In the genomic region with DNA sequence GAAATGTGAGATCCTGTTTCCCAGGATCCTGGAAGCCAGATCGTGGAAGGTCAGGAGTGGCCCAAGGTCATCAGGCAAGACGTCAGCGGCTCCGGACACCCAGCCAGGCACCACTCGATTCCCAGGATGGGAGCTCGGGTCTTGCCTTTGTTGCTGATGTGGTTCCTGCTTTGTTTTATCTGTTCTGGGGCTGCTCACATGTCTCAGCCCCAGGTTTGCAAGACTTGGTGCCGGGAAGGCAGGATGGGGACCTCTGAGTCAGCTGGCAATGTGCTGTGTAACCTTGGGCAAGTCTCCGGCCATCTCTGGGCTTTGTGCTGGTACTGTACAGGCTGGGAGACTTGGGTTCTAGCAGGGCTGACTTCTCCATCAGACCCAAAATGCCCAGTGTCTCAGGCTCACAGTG, we compare ENCODE assay signal across 12 cellular contexts. TPM values are rescaled to one million over a fixed set of nuclear protein-coding genes. Genes with fewer than 3 reads are reported as not detected.
A peak's percentile ranks its signal among the peaks of the same experiment; 100 is the strongest.
DNase-seq lines count a peak whose midpoint lies in the region; ATAC-seq and TF ChIP-seq lines count a peak whose summit lies in the region.
"Had no signal": no experiment of that assay in that cellular context is flagged by ENCODE, and none has a peak within 500 bp of the region (broad histone marks: within the 10 kb centered on the region; RNA-seq: fewer than 3 reads in every experiment).

No MANE protein-coding gene starts in this region.

- intact Hi-C loops in psoas muscle (cut with DNase I): no loop called here

- H3K4me1 ChIP-seq in GM23338 (ENCODE audit: insufficient read depth) (no peaks in the 10 kb centered on the region), psoas muscle (peaks cover 4% of the 10 kb centered on the region)

- H4K20me1 ChIP-seq in GM23338 (replicated peaks; ENCODE audit: insufficient read depth): no peaks in the 10 kb centered on the region

- H3K4me3 Mint-ChIP-seq in T-helper 17 cell: peak overlapping the region; percentile 94
- H3K4me3 Mint-ChIP-seq in GM23338: no peak overlapping the region

- no peaks in the 10 kb centered on the region for H3K9me3 Mint-ChIP-seq in GM23338

- ATAC-seq in T-helper 17 cell (no peak), GM23338 (no peak), psoas muscle (no peak)

- no peaks in the 10 kb centered on the region for H3K27me3 Mint-ChIP-seq in T-helper 17 cell
- H3K27me3 Mint-ChIP-seq in GM23338 (ENCODE audit: insufficient read depth, low read depth, poor library complexity): peaks cover 12% of the 10 kb centered on the region

- H3K36me3 ChIP-seq in GM23338 (ENCODE audit: insufficient read depth) (no peaks in the 10 kb centered on the region), psoas muscle (ENCODE audit: insufficient read depth in 1 of 2, low read depth in 1 of 2) (no peaks in the 10 kb centered on the region)
- H3K36me3 ChIP-seq: esophagus muscularis mucosa had no signal

- H3K4me3 ChIP-seq in GM12864 (ENCODE audit: low read depth, low read length) (peak overlapping the region; percentile 30), cardiac fibroblast (replicated peaks in 1 of 2; ENCODE audit: low read depth in 2 of 2, low read length in 2 of 2) (no peak overlapping the region), GM23338 (no peak overlapping the region), psoas muscle (no peak overlapping the region)
- H3K4me3 ChIP-seq: esophagus muscularis mucosa had no signal

- no peak for DNase-seq in GM12864 (ENCODE audit: low read depth)
- no peak for DNase-seq in T-helper 17 cell
- peak; percentile 28 to 32 for DNase-seq in cardiac fibroblast (ENCODE audit: low read depth in 2 of 2)
- DNase-seq in pons (ENCODE audit: low spot score): peak; percentile 52
- no peak for DNase-seq in NCI-H345 treated with DMSO at 0.1 percent for 48 hours (lab: John Stamatoyannopoulos, UW; ENCODE audit: unreplicated experiment)
- no peak for DNase-seq in GM23338 (ENCODE audit: low spot score)
- DNase-seq in psoas muscle: no peak
- no peak for DNase-seq in HCEC 1CT
- DNase-seq: DMS79, IMR-90 had no signal

- H3K9me3 ChIP-seq in T-helper 17 cell (ENCODE audit: control insufficient read depth, low read length, poor library complexity, severe bottlenecking) (no peaks in the 10 kb centered on the region), psoas muscle (no peaks in the 10 kb centered on the region)
- H3K9me3 ChIP-seq: esophagus muscularis mucosa had no signal

- H3K9me2 ChIP-seq in GM23338 (ENCODE audit: insufficient read depth): no peaks in the 10 kb centered on the region

- peaks cover 39% of the 10 kb centered on the region for H3K4me1 Mint-ChIP-seq in T-helper 17 cell
- H3K4me1 Mint-ChIP-seq in GM23338: peaks cover 9% of the 10 kb centered on the region

- H2AFZ ChIP-seq in GM23338: no peak overlapping the region

- no peaks in the 10 kb centered on the region for H3K79me2 ChIP-seq in GM23338 (replicated peaks; ENCODE audit: insufficient read depth)

- no peak for TF ChIP-seq CTCF in GM12864 (IDR thresholded peaks at IDR 0.05; ENCODE audit: low read depth, low read length, missing control alignments)
- TF ChIP-seq CTCF in cardiac fibroblast (IDR thresholded peaks at IDR 0.05; ENCODE audit: low read depth, low read length): no peak
- TF ChIP-seq CTCF in GM23338 (conservative IDR thresholded peaks at IDR 0.05; ENCODE audit: low read depth in 2 of 2): no peak
- TF ChIP-seq CTCF in psoas muscle (IDR thresholded peaks at IDR 0.05): no peak

- H3K4me2 ChIP-seq in GM23338: no peak overlapping the region

- H3K36me3 Mint-ChIP-seq in T-helper 17 cell (ENCODE audit: low read depth) (peaks cover 4% of the 10 kb centered on the region), GM23338 (ENCODE audit: low read depth) (no peaks in the 10 kb centered on the region)

- peak overlapping the region; percentile 96 for H3K27ac Mint-ChIP-seq in T-helper 17 cell
- H3K27ac Mint-ChIP-seq in GM23338: no peak overlapping the region

- H3K27ac ChIP-seq in GM23338 (ENCODE audit: low read depth): no peak overlapping the region
- no peak overlapping the region for H3K27ac ChIP-seq in psoas muscle
- H3K27ac ChIP-seq: esophagus muscularis mucosa had no signal

- WGBS in psoas muscle, 3 donors: 11 to 20% (median 15%) methylated on average over 8 of the region's 8 CpGs

- H3K27me3 ChIP-seq in GM23338 (ENCODE audit: insufficient read depth) (no peaks in the 10 kb centered on the region), psoas muscle (ENCODE audit: insufficient read depth in 3 of 3, low read length in 2 of 3) (peaks cover 0 to 14% (median 7%) of the 10 kb centered on the region in 3 donors)
- H3K27me3 ChIP-seq: esophagus muscularis mucosa had no signal

- H3F3A ChIP-seq in GM23338 (replicated peaks; ENCODE audit: low read depth): no peaks in the 10 kb centered on the region

TF ChIP-seq in GM23338, 12 proteins besides CTCF, POLR2A, EP300 and RAD21:
- TF ChIP-seq NANOG (IDR thresholded peaks at IDR 0.05; ENCODE audit: borderline replicate concordance) (no peak), ZNF331 (CRISPR knock-in tag; IDR thresholded peaks at IDR 0.05; ENCODE audit: low read depth) (no peak)
- TF ChIP-seq, protein P1, sequence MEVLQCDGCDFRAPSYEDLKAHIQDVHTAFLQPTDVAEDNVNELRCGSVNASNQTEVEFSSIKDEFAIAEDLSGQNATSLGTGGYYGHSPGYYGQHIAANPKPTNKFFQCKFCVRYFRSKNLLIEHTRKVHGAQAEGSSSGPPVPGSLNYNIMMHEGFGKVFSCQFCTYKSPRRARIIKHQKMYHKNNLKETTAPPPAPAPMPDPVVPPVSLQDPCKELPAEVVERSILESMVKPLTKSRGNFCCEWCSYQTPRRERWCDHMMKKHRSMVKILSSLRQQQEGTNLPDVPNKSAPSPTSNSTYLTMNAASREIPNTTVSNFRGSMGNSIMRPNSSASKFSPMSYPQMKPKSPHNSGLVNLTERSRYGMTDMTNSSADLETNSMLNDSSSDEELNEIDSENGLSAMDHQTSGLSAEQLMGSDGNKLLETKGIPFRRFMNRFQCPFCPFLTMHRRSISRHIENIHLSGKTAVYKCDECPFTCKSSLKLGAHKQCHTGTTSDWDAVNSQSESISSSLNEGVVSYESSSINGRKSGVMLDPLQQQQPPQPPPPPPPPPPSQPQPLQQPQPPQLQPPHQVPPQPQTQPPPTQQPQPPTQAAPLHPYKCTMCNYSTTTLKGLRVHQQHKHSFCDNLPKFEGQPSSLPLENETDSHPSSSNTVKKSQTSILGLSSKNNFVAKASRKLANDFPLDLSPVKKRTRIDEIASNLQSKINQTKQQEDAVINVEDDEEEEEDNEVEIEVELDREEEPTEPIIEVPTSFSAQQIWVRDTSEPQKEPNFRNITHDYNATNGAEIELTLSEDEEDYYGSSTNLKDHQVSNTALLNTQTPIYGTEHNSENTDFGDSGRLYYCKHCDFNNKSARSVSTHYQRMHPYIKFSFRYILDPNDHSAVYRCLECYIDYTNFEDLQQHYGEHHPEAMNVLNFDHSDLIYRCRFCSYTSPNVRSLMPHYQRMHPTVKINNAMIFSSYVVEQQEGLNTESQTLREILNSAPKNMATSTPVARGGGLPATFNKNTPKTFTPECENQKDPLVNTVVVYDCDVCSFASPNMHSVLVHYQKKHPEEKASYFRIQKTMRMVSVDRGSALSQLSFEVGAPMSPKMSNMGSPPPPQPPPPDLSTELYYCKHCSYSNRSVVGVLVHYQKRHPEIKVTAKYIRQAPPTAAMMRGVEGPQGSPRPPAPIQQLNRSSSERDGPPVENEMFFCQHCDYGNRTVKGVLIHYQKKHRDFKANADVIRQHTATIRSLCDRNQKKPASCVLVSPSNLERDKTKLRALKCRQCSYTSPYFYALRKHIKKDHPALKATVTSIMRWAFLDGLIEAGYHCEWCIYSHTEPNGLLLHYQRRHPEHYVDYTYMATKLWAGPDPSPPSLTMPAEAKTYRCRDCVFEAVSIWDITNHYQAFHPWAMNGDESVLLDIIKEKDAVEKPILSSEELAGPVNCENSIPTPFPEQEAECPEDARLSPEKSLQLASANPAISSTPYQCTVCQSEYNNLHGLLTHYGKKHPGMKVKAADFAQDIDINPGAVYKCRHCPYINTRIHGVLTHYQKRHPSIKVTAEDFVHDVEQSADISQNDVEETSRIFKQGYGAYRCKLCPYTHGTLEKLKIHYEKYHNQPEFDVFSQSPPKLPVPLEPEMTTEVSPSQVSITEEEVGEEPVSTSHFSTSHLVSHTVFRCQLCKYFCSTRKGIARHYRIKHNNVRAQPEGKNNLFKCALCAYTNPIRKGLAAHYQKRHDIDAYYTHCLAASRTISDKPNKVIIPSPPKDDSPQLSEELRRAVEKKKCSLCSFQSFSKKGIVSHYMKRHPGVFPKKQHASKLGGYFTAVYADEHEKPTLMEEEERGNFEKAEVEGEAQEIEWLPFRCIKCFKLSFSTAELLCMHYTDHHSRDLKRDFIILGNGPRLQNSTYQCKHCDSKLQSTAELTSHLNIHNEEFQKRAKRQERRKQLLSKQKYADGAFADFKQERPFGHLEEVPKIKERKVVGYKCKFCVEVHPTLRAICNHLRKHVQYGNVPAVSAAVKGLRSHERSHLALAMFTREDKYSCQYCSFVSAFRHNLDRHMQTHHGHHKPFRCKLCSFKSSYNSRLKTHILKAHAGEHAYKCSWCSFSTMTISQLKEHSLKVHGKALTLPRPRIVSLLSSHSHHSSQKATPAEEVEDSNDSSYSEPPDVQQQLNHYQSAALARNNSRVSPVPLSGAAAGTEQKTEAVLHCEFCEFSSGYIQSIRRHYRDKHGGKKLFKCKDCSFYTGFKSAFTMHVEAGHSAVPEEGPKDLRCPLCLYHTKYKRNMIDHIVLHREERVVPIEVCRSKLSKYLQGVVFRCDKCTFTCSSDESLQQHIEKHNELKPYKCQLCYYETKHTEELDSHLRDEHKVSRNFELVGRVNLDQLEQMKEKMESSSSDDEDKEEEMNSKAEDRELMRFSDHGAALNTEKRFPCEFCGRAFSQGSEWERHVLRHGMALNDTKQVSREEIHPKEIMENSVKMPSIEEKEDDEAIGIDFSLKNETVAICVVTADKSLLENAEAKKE (CRISPR knock-in tag; IDR thresholded peaks at IDR 0.05): no peak

RNA-seq across cellular contexts. Expression of a gene that starts 1.4 kb away (rescaled TPM):
- total RNA-seq in T-helper 17 cell (10 to 100 TPM; 69.2 to 71.9 TPM), psoas muscle (under 1 TPM; 0.15 to 0.68 (median 0.58) TPM)
- total RNA-seq in GM23338 (2014; rRNA removed; shearing (Covaris generic)): 22.4 and 42.3 TPM in 2 replicates
- polyA plus RNA-seq in GM23338 (2016; fragmentation: Nextera tagmentation; extraction: Ambion mirVana) (14.9 and 18.5 TPM in 2 replicates), psoas muscle (under 1 TPM in 2 of 3 donors, not detected in 1; 0.10 to 0.22 TPM)

RNA-seq across cellular contexts. Expression of a gene that starts 30.6 kb away (rescaled TPM):
- total RNA-seq in T-helper 17 cell (10 to 100 TPM; 34.6 to 36.0 TPM), psoas muscle (10 to 100 TPM; 42.4 to 60.6 (median 49.1) TPM)
- total RNA-seq in GM23338 (2014; rRNA removed; shearing (Covaris generic)): 67.6 and 102 TPM in 2 replicates
- polyA plus RNA-seq in GM23338 (2016; fragmentation: Nextera tagmentation; extraction: Ambion mirVana) (104 and 118 TPM in 2 replicates), psoas muscle (10 to 100 TPM; 19.1 to 37.0 (median 24.3) TPM)

RNA-seq across cellular contexts. Expression of a gene that starts 45.0 kb away (rescaled TPM):
- total RNA-seq in T-helper 17 cell (under 1 TPM; 0.52 to 0.94 TPM), psoas muscle (under 1 TPM in 1 of 4 donors, not detected in 3; 0.38 TPM)
- total RNA-seq in GM23338 (2014; rRNA removed; shearing (Covaris generic)): 1.0 and 1.9 TPM in 2 replicates
- polyA plus RNA-seq in GM23338 (2016; fragmentation: Nextera tagmentation; extraction: Ambion mirVana) (0.90 and 0.99 TPM in 2 replicates), psoas muscle (under 1 TPM in 2 of 3 donors, not detected in 1; 0.03 to 0.08 TPM)
- total RNA-seq: IMR-90; T-helper 2 cell treated with Interferon-gamma antibody and Interleukin-4, amounts not matched to agents 100 ng/mL and 5 ng/mL, for 36 hours had no signal
- polyA plus RNA-seq: IMR-90 had no signal

Comparison
In these comparisons a context has a peak if more than half of its experiments do, and no peak if none do; other contexts are left out.
1. DNase-seq: peak in cardiac fibroblast (2 of 2) and pons (single experiment); none in GM12864 (single experiment), T-helper 17 cell (0 of 3), NCI-H345 treated with DMSO at 0.1 percent for 48 hours (single experiment), GM23338 (single experiment), psoas muscle (0 of 2) and HCEC 1CT (single experiment).
2. RNA of a gene that starts 1.4 kb away (total RNA-seq): 69.2 to 71.9 TPM in T-helper 17 cell and 22.4 to 42.3 TPM in GM23338; 0.15 to 0.68 TPM in psoas muscle; every median in the first group is over 10 times any median in the second.